Comparison of ENCODE assay signal across 1 cellular context in genomic region chr21:37522641-37523295, GRCh38.
A peak's percentile ranks its signal among the peaks of the same experiment; 100 is the strongest.
TF ChIP-seq lines count a peak whose summit lies in the region.

No MANE protein-coding gene starts in this region.

TF ChIP-seq in WTC11, 78 proteins besides CTCF, POLR2A, EP300 and RAD21 (continued from another document):
- TF ChIP-seq ZNF425 (CRISPR knock-in tag; conservative IDR thresholded peaks at IDR 0.05) (no peak), IRF1 (CRISPR knock-in tag; IDR thresholded peaks at IDR 0.05) (no peak), SP1 (CRISPR knock-in tag; conservative IDR thresholded peaks at IDR 0.05) (no peak), FOXK1 (CRISPR knock-in tag; IDR thresholded peaks at IDR 0.05) (no peak), ZNF263 (CRISPR knock-in tag; IDR thresholded peaks at IDR 0.05; ENCODE audit: low read depth) (no peak), TP53 (CRISPR knock-in tag; IDR thresholded peaks at IDR 0.05) (no peak), ZNF423 (CRISPR knock-in tag; IDR thresholded peaks at IDR 0.05) (no peak), ARID4B (CRISPR knock-in tag; IDR thresholded peaks at IDR 0.05; ENCODE audit: borderline replicate concordance) (no peak), ZNF121 (CRISPR knock-in tag; IDR thresholded peaks at IDR 0.05) (peak; percentile 93), GABPB1 (CRISPR knock-in tag; IDR thresholded peaks at IDR 0.05) (no peak), ATF2 (CRISPR knock-in tag; IDR thresholded peaks at IDR 0.05; ENCODE audit: borderline replicate concordance, low read depth) (no peak), TEAD4 (CRISPR knock-in tag; IDR thresholded peaks at IDR 0.05) (no peak), JAZF1 (CRISPR knock-in tag; IDR thresholded peaks at IDR 0.05) (no peak), SMAD4 (CRISPR knock-in tag; IDR thresholded peaks at IDR 0.05) (no peak)
TF ChIP-seq in WTC11: peak in this region for 2.
